ENCODE assay signal across 22 cellular contexts in genomic region chr2:73641767-73642062, GRCh38. TPM values are rescaled to one million over a fixed set of nuclear protein-coding genes. Genes with fewer than 3 reads are reported as not detected.
DNase-seq lines count a peak whose midpoint lies in the region; ATAC-seq, FAIRE-seq and TF ChIP-seq lines count a peak whose summit lies in the region.
"Had no signal": no experiment of that assay in that cellular context is flagged by ENCODE, and none has a peak within 500 bp of the region (broad histone marks: within the 10 kb centered on the region; RNA-seq: fewer than 3 reads in every experiment).

No MANE protein-coding gene starts in this region.

- no peaks in the 10 kb centered on the region for H3K79me2 ChIP-seq in HepG2 (ENCODE audit: insufficient read depth, low read length)

- H3K36me3 Mint-ChIP-seq in progenitor cell of endocrine pancreas (ENCODE audit: insufficient read depth), result peaks cover 2% of the 10 kb centered on the region
- H3K36me3 Mint-ChIP-seq in stimulated activated memory B cell treated with anti-CD40 and anti-IgM and Interleukin-4, amounts not matched to agents 10 μg/mL and 1 μg/mL and 100 μg/mL, for 72 hours, result no peaks in the 10 kb centered on the region
- H3K36me3 Mint-ChIP-seq: CD4-positive, CD25-positive, alpha-beta regulatory T cell had no signal

- H3K27me3 Mint-ChIP-seq in progenitor cell of endocrine pancreas, result peaks cover 3% of the 10 kb centered on the region
- peaks cover 38% of the 10 kb centered on the region for H3K27me3 Mint-ChIP-seq in stimulated activated memory B cell treated with anti-CD40 and anti-IgM and Interleukin-4, amounts not matched to agents 10 μg/mL and 1 μg/mL and 100 μg/mL, for 72 hours

- TF ChIP-seq POLR2A in HepG2 (IDR thresholded peaks at IDR 0.05; ENCODE audit: insufficient read depth in 1 of 2, low read depth in 2 of 2, low read length in 2 of 2), result no peak
- no peak for TF ChIP-seq POLR2A in GM12891 (IDR thresholded peaks at IDR 0.05; ENCODE audit: low read depth, low read length)

- FAIRE-seq in HepG2 (lab: Jason Lieb, UNC) (no peak), GM12891 (lab: Jason Lieb, UNC) (no peak)
- FAIRE-seq: G401.6 had no signal

- H3K4me3 ChIP-seq in epithelial cell of proximal tubule (ENCODE audit: low read depth, low read length) (peak overlapping the region; percentile 29), HepG2 (replicated peaks in 1 of 3; ENCODE audit: insufficient read depth in 1 of 3, low read depth in 2 of 3, low read length in 3 of 3) (peak overlapping the region; percentile 46 to 70 (median 50)), mucosa of descending colon (no peak overlapping the region)
- H3K4me3 ChIP-seq: GM23338 had no signal

- ATAC-seq in HepG2 (no peak), mucosa of descending colon (peak; percentile 38), HG02973 (IDR thresholded peaks at IDR 0.05; ENCODE audit: unreplicated experiment) (no peak)
- no peak for ATAC-seq in stimulated activated memory B cell treated with anti-CD40 and anti-IgM and Interleukin-4, amounts not matched to agents 10 μg/mL and 1 μg/mL and 100 μg/mL, for 72 hours
- ATAC-seq: CD8-positive, alpha-beta T cell; GM23338; HCT116 had no signal

- TF ChIP-seq EP300 in HepG2 (IDR thresholded peaks at IDR 0.05; ENCODE audit: low read depth in 2 of 2, low read length in 2 of 2), result no peak
- TF ChIP-seq EP300 in HepG2 (CRISPR knock-in tag; IDR thresholded peaks at IDR 0.05; ENCODE audit: borderline replicate concordance), result no peak

- H3K4me1 ChIP-seq in HepG2 (ENCODE audit: insufficient read depth, low read length) (peaks cover 49% of the 10 kb centered on the region), mucosa of descending colon (ENCODE audit: low read depth) (peaks cover 19% of the 10 kb centered on the region)
- H3K4me1 ChIP-seq: Caco-2 had no signal

- H3K27ac ChIP-seq in HepG2 (ENCODE audit: extremely low read length, insufficient read depth, low read length), result peak overlapping the region; percentile 77

- H3K9me3 ChIP-seq in HepG2 (ENCODE audit: low read length) (peaks cover 10% of the 10 kb centered on the region), mucosa of descending colon (no peaks in the 10 kb centered on the region)
- H3K9me3 ChIP-seq: Caco-2 had no signal

- in situ Hi-C loops in HepG2 (cut with HindIII; ENCODE audit: extremely low pct_ligation_motif_present, low pct_unique_long_range_greater_than_20kb), result loop anchor here (5.0 kb wide), 1 partner anchor 61 kb away; no protein-coding TSS in a partner anchor

- H4K20me1 ChIP-seq in HepG2 (ENCODE audit: insufficient read depth, low read length), result no peaks in the 10 kb centered on the region

- peak overlapping the region; percentile 60; the same call in 1 of the 2 replicates for H3K9ac ChIP-seq in HepG2 (ENCODE audit: insufficient read depth, low read depth, low read length)

- peak overlapping the region; percentile 89 for H3K4me2 ChIP-seq in HepG2 (ENCODE audit: low read depth, low read length)
- H3K4me2 ChIP-seq: GM23338 had no signal

- CTCF ChIA-PET in HepG2 (lab: Yijun Ruan, JAX; ENCODE audit: low intra/inter-chr PET ratio, low total read pairs), result no interaction called here

- peak overlapping the region; percentile 67 for H3K27ac Mint-ChIP-seq in progenitor cell of endocrine pancreas
- H3K27ac Mint-ChIP-seq in stimulated activated memory B cell treated with anti-CD40 and anti-IgM and Interleukin-4, amounts not matched to agents 10 μg/mL and 1 μg/mL and 100 μg/mL, for 72 hours, result no peak overlapping the region
- H3K27ac Mint-ChIP-seq: CD8-positive, alpha-beta T cell; GM23338; H9 had no signal

- peaks cover 7% of the 10 kb centered on the region for H3K9me3 Mint-ChIP-seq in progenitor cell of endocrine pancreas (ENCODE audit: low read depth)
- peaks cover 8% of the 10 kb centered on the region for H3K9me3 Mint-ChIP-seq in stimulated activated memory B cell treated with anti-CD40 and anti-IgM and Interleukin-4, amounts not matched to agents 10 μg/mL and 1 μg/mL and 100 μg/mL, for 72 hours
- H3K9me3 Mint-ChIP-seq: CD8-positive, alpha-beta T cell had no signal

- no TSS peak for BruUV-seq in HepG2 (replicated peaks; lab: Mats Ljungman, UMichigan)

- POLR2A ChIA-PET in HepG2 (lab: Yijun Ruan, JAX), result interaction anchor here (2.9 kb wide), 1 partner anchor 95 kb away, joined by 9 read pairs; the partner anchor contains the start of gene TPRKB

- H3K36me3 ChIP-seq in HepG2 (replicated peaks in 1 of 2; ENCODE audit: control insufficient read depth in 1 of 2, insufficient read depth in 2 of 2, low read length in 2 of 2) (no peaks in the 10 kb centered on the region), mucosa of descending colon (ENCODE audit: low read depth) (no peaks in the 10 kb centered on the region)

- H3K4me3 Mint-ChIP-seq in progenitor cell of endocrine pancreas (ENCODE audit: low read depth), result no peak overlapping the region
- no peak overlapping the region for H3K4me3 Mint-ChIP-seq in stimulated activated memory B cell treated with anti-CD40 and anti-IgM and Interleukin-4, amounts not matched to agents 10 μg/mL and 1 μg/mL and 100 μg/mL, for 72 hours
- H3K4me3 Mint-ChIP-seq: CD4-positive, CD25-positive, alpha-beta regulatory T cell; CD8-positive, alpha-beta T cell; GM23338; H9 had no signal

- TF ChIP-seq CTCF in epithelial cell of proximal tubule (conservative IDR thresholded peaks at IDR 0.05; ENCODE audit: low read depth, low read length) (no peak), HepG2 (CRISPR knock-in tag; IDR thresholded peaks at IDR 0.05) (no peak), mucosa of descending colon (IDR thresholded peaks at IDR 0.05) (no peak), progenitor cell of endocrine pancreas (IDR thresholded peaks at IDR 0.05; ENCODE audit: unreplicated experiment) (no peak)

- 34% methylated on average over 3 of the region's 3 CpGs for WGBS in HepG2 (ENCODE audit: low lambda C conversion rate)

- intact Hi-C loops in HepG2 (cut with micrococcal nuclease; ENCODE audit: unreplicated experiment), result no loop called here
- intact Hi-C loops in mucosa of descending colon (cut with DNase I, micrococcal nuclease), result no loop called here

- no peaks in the 10 kb centered on the region for H3K27me3 ChIP-seq in HepG2 (ENCODE audit: control insufficient read depth in 1 of 2, insufficient read depth in 2 of 2, low read length in 2 of 2)

- DNase-seq in epithelial cell of proximal tubule (ENCODE audit: low read depth) (no peak), HepG2 (ENCODE audit: low spot score) (no peak), mucosa of descending colon (no peak), progenitor cell of endocrine pancreas (ENCODE audit: low spot score, unreplicated experiment) (no peak), Kasumi-1 (lab: John Stamatoyannopoulos, UW) (no peak), GM12891 (ENCODE audit: insufficient read length, low spot score) (no peak)
- DNase-seq: C1 segment of cervical spinal cord; CD4-positive, CD25-positive, alpha-beta regulatory T cell; CD8-positive, alpha-beta T cell; DMS153; DND-41; H9 had no signal

- no peak for TF ChIP-seq RAD21 in HepG2 (CRISPR knock-in tag; IDR thresholded peaks at IDR 0.05)

- H3K4me1 Mint-ChIP-seq in progenitor cell of endocrine pancreas (ENCODE audit: low read depth), result peaks cover 16% of the 10 kb centered on the region
- no peaks in the 10 kb centered on the region for H3K4me1 Mint-ChIP-seq in stimulated activated memory B cell treated with anti-CD40 and anti-IgM and Interleukin-4, amounts not matched to agents 10 μg/mL and 1 μg/mL and 100 μg/mL, for 72 hours
- H3K4me1 Mint-ChIP-seq: CD4-positive, CD25-positive, alpha-beta regulatory T cell; GM23338 had no signal

- H2AFZ ChIP-seq in HepG2 (ENCODE audit: low read length), result no peak overlapping the region
- H2AFZ ChIP-seq: GM23338 had no signal

TF ChIP-seq in HepG2, 621 proteins besides CTCF, POLR2A, EP300 and RAD21 (continues in another document):
- 0 out of 2 replicates have a peak, but pooled peaks have one; percentile 21 for TF ChIP-seq MAX (IDR thresholded peaks at IDR 0.05)

TF ChIP-seq in GM12891, 5 proteins besides CTCF, POLR2A, EP300 and RAD21:
- no peak for TF ChIP-seq POU2F2 (IDR thresholded peaks at IDR 0.05; ENCODE audit: low read depth, low read length)
- no peak for TF ChIP-seq POLR2AphosphoS5 (IDR thresholded peaks at IDR 0.05; ENCODE audit: low read depth, low read length)
- no peak for TF ChIP-seq PAX5 (IDR thresholded peaks at IDR 0.05; ENCODE audit: insufficient read depth, low read length, severe bottlenecking)
- TF ChIP-seq SPI1 (IDR thresholded peaks at IDR 0.05; ENCODE audit: low read depth, low read length), result no peak
- no peak for TF ChIP-seq TAF1 (IDR thresholded peaks at IDR 0.05; ENCODE audit: low read depth, low read length)

RNA-seq across cellular contexts. Expression of gene NAT8, which starts 0.5 kb away (rescaled TPM):
- total RNA-seq in epithelial cell of proximal tubule (not detected in 2 replicates), HepG2 (2016; rRNA removed; fragmentation: Illumina TruSeq; extraction: Trizol) (1.8 and 1.9 TPM in 2 replicates), mucosa of descending colon (under 1 TPM in 1 of 3 donors, not detected in 2; 0.52 TPM), progenitor cell of endocrine pancreas (not detected in 2 replicates)
- total RNA-seq in HepG2 (2016; cell fraction: cytosol; rRNA removed; fragmentation: Illumina TruSeq; extraction: Trizol; ENCODE audit: low read depth), result 0.51 and 0.97 TPM in 2 replicates
- total RNA-seq in HepG2 (2016; cell fraction: insoluble cytoplasmic fraction; rRNA removed; fragmentation: Illumina TruSeq; extraction: Trizol), result 1.2 and 2.0 TPM in 2 replicates
- 0.28 and 0.59 TPM in 2 replicates for total RNA-seq in HepG2 (2016; cell fraction: membrane; rRNA removed; fragmentation: Illumina TruSeq; extraction: Trizol)
- total RNA-seq in HepG2 (2016; cell fraction: nucleus; rRNA removed; fragmentation: Illumina TruSeq; extraction: Trizol), result 1.4 and 1.5 TPM in 2 replicates
- 12.9 and 15.6 TPM in 2 replicates for polyA plus RNA-seq in HepG2 (2011; rRNA removed)
- polyA plus RNA-seq in HepG2 (2011; cell fraction: cytosol; rRNA removed), result 16.0 and 20.9 TPM in 2 replicates
- 3.6 and 7.4 TPM in 2 replicates for polyA plus RNA-seq in HepG2 (2011; cell fraction: nucleus; rRNA removed)
- 2.8 and 12.0 TPM in 2 replicates for polyA plus RNA-seq in HepG2 (2012)
- 0.23 and 0.38 TPM in 2 replicates for polyA plus RNA-seq in HepG2 (2016; cell fraction: cytosol; fragmentation: Illumina TruSeq; extraction: Trizol; ENCODE audit: low read depth)
- 0.46 and 1.4 TPM in 2 replicates for polyA plus RNA-seq in HepG2 (2016; cell fraction: insoluble cytoplasmic fraction; fragmentation: Illumina TruSeq; extraction: Trizol; ENCODE audit: low read depth)
- 0.24 and 0.34 TPM in 2 replicates for polyA plus RNA-seq in HepG2 (2016; cell fraction: membrane; fragmentation: Illumina TruSeq; extraction: Trizol; ENCODE audit: low read depth)
- polyA plus RNA-seq in HepG2 (2016; cell fraction: nucleus; fragmentation: Illumina TruSeq; extraction: Trizol; ENCODE audit: insufficient read depth, low read depth), result 2.9 and 3.0 TPM in 2 replicates
- 9.7 TPM in 1 of 2 replicates, not detected in the other for polyA minus RNA-seq in HepG2 (2011; rRNA and poly(A)+ RNA removed; ENCODE audit: low replicate concordance)
- polyA minus RNA-seq in HepG2 (2011; cell fraction: cytosol; rRNA and poly(A)+ RNA removed), result 3.3 and 4.1 TPM in 2 replicates
- 1.5 and 2.1 TPM in 2 replicates for polyA minus RNA-seq in HepG2 (2011; cell fraction: nucleus; rRNA and poly(A)+ RNA removed)
- polyA plus RNA-seq in GM12891 (2012; ENCODE audit: low read depth, missing spikeins), result not detected
- total RNA-seq: A172; A673; Caco-2; CD4-positive, CD25-positive, alpha-beta regulatory T cell; CD8-positive, alpha-beta T cell; GM23338; H4; H9 had no signal
- polyA plus RNA-seq: BJ; CD4-positive, CD25-positive, alpha-beta regulatory T cell; GM23338 had no signal
